In genomic region chr2:20051518-20052228, GRCh38 we compare ENCODE assay signal across 8 cellular contexts. TPM values are rescaled to one million over a fixed set of nuclear protein-coding genes. Genes with fewer than 3 reads are reported as not detected.
A peak's percentile ranks its signal among the peaks of the same experiment; 100 is the strongest.
DNase-seq lines count a peak whose midpoint lies in the region; ATAC-seq, FAIRE-seq and TF ChIP-seq lines count a peak whose summit lies in the region.

LAPTM4A (minus strand) TSS chr2:20051628; CDS start chr2:20051520, 108 bp downstream.

- H3K27ac Mint-ChIP-seq in activated T-helper 17 cell treated with anti-CD3 and anti-CD28 coated beads, Interleukin-2, amount 50 U/mL, for 72 hours, result no peak within 1 kb of the TSS
- H3K27ac Mint-ChIP-seq in naive thymus-derived CD8-positive, alpha-beta T cell, result no peak within 1 kb of the TSS

- peaks cover 13% of the 10 kb centered on the region for H3K27me3 Mint-ChIP-seq in activated T-helper 17 cell treated with anti-CD3 and anti-CD28 coated beads, Interleukin-2, amount 50 U/mL, for 72 hours
- H3K27me3 Mint-ChIP-seq in naive thymus-derived CD8-positive, alpha-beta T cell, result peaks cover 3 to 21% (median 13%) of the 10 kb centered on the region in 5 donors

- peak; percentile 43 for TF ChIP-seq POLR2A in H54 (IDR thresholded peaks at IDR 0.05; ENCODE audit: low read depth, low read length)

- peak; percentile 97 for ATAC-seq in activated T-helper 17 cell treated with anti-CD3 and anti-CD28 coated beads, Interleukin-2, amount 50 U/mL, for 72 hours (replicated peaks)
- ATAC-seq in naive thymus-derived CD8-positive, alpha-beta T cell, result peak; percentile 93 to 96

- no peaks in the 10 kb centered on the region for H3K9me3 Mint-ChIP-seq in activated T-helper 17 cell treated with anti-CD3 and anti-CD28 coated beads, Interleukin-2, amount 50 U/mL, for 72 hours
- H3K9me3 Mint-ChIP-seq in naive thymus-derived CD8-positive, alpha-beta T cell, result no peaks in the 10 kb centered on the region

- TF ChIP-seq CTCF in RWPE1 (conservative IDR thresholded peaks at IDR 0.05; ENCODE audit: low read depth) (no peak), fibroblast of mammary gland (conservative IDR thresholded peaks at IDR 0.05; ENCODE audit: control insufficient read depth, insufficient read depth, low read depth, low read length) (no peak)

- FAIRE-seq in H54 (lab: Jason Lieb, UNC), result peak; percentile 98

- no peak within 1 kb of the TSS for H3K4me3 Mint-ChIP-seq in activated T-helper 17 cell treated with anti-CD3 and anti-CD28 coated beads, Interleukin-2, amount 50 U/mL, for 72 hours
- no peak within 1 kb of the TSS for H3K4me3 Mint-ChIP-seq in naive thymus-derived CD8-positive, alpha-beta T cell

- DNase-seq in ELR (ENCODE audit: low read depth), result peak; percentile 100
- peak; percentile 87 for DNase-seq in H54 (ENCODE audit: insufficient read length, low spot score)
- DNase-seq in LoVo (ENCODE audit: low spot score), result peak; percentile 98
- DNase-seq in RWPE1 (ENCODE audit: low spot score), result peak; percentile 100
- DNase-seq in fibroblast of mammary gland (ENCODE audit: low read depth), result peak; percentile 100
- peak; percentile 94 to 100 (median 98) for DNase-seq in naive thymus-derived CD8-positive, alpha-beta T cell
- peak; percentile 96 to 99 (median 98) for DNase-seq in stimulated activated naive CD4-positive, alpha-beta T cell (lab: John Stamatoyannopoulos, UW)

- CTCF ChIA-PET in RWPE1 (lab: Yijun Ruan, JAX), result interaction anchor here (0.6 to 0.8 kb wide), 2 partner anchors 9 to 14 kb away, joined by 3 to 4 read pairs; no protein-coding TSS in a partner anchor

- H3K27ac ChIP-seq in RWPE1, result peak within 1 kb of the TSS; percentile 97

- POLR2A ChIA-PET in RWPE1 (lab: Yijun Ruan, JAX; ENCODE audit: low non-redundant PET), result interaction anchor here (0.5 to 1.9 kb wide), 5 partner anchors 14 to 153 kb away, joined by 3 to 7 read pairs (median 4); no protein-coding TSS in a partner anchor
- POLR2A ChIA-PET in naive thymus-derived CD8-positive, alpha-beta T cell (lab: Charles Lee), result interaction anchor here (0.6 to 2.1 kb wide), 8 partner anchors 12 to 704 kb away, joined by 3 to 5 read pairs (median 3); partner anchors contain the start of genes HS1BP3, TTC32 and WDR35

- H3K36me3 Mint-ChIP-seq in activated T-helper 17 cell treated with anti-CD3 and anti-CD28 coated beads, Interleukin-2, amount 50 U/mL, for 72 hours (ENCODE audit: low read depth), result no peaks in the 10 kb centered on the region
- H3K36me3 Mint-ChIP-seq in naive thymus-derived CD8-positive, alpha-beta T cell, result peaks cover 0 to 3% (median 2%) of the 10 kb centered on the region in 3 donors

- peaks cover 23% of the 10 kb centered on the region for H3K4me1 Mint-ChIP-seq in activated T-helper 17 cell treated with anti-CD3 and anti-CD28 coated beads, Interleukin-2, amount 50 U/mL, for 72 hours
- peaks cover 24 to 34% (median 34%) of the 10 kb centered on the region in 4 donors for H3K4me1 Mint-ChIP-seq in naive thymus-derived CD8-positive, alpha-beta T cell

- H3K4me3 ChIP-seq in fibroblast of mammary gland (ENCODE audit: control insufficient read depth, low read depth, low read length), result peak within 1 kb of the TSS; percentile 81

RNA-seq across cellular contexts. Expression of gene LAPTM4A, which starts in this region (rescaled TPM):
- 10 to 100 TPM; 27.3 to 29.6 TPM for total RNA-seq in activated T-helper 17 cell treated with anti-CD3 and anti-CD28 coated beads, Interleukin-2, amount 50 U/mL, for 72 hours
- 10 to 100 TPM; 45.7 to 46.0 TPM for total RNA-seq in naive thymus-derived CD8-positive, alpha-beta T cell
- polyA plus RNA-seq in naive thymus-derived CD8-positive, alpha-beta T cell, result 100 to 1,000 TPM in 1 of 3 donors, 10 to 100 TPM in 2; 88.7 to 100 (median 97.1) TPM

Comparison
In these comparisons a context has a peak if more than half of its experiments do, and no peak if none do; other contexts are left out.
1. Peak in every context shown above with its lines: DNase-seq, ATAC-seq, H3K4me3 ChIP-seq and H3K27ac ChIP-seq.